ENCODE assay signal across 18 cellular contexts in the genomic region with DNA sequence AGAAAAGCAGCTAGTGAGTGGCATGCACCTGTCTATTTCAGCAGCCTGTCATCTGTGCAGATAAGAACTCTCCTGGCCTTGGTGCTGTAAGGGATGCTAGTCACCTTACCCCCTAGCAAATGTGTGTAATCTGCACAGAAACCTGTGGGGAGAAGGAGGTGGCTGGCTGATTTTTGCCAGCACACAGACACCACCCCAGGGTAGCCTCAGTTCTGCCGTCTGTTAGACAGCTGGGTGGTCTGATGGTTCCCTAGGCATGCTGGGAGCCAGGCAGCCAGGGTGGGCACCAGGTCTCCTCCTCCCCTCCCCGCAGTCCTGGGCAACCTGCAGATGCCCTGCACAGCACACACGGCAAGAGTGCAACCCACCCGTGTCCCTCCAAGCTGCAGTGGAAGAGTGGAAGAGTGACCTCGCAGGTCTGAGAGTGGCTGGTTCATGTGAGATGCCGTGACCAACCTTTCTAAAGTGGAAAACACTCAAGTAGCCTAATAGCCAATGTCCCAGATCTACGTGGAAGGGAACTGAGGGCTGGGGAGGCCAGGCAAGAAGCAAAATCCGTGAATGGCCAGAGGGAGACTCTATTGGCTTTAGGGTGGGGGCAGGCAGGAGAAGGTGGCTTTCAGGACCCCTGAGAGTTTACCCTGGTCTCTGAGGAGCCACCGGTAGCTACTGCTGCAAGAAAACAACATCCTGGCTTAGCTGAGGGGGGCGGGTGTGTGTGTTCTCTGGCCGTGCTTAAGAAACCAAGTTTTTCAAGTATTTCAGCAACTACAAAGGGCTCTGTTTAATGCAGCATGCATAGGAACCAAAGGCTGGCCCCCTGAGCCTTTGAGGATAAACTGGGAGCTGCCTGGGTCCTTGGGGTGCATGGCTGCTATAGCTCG. TPM values are rescaled to one million over a fixed set of nuclear protein-coding genes. Genes with fewer than 3 reads are reported as not detected.
"Had no signal": no experiment of that assay in that cellular context is flagged by ENCODE, and none has a peak within 500 bp of the region (broad histone marks: within the 10 kb centered on the region; RNA-seq: fewer than 3 reads in every experiment).

No MANE protein-coding gene starts in this region.

- H3K4me1 Mint-ChIP-seq: activated naive CD8-positive, alpha-beta T cell treated with anti-CD3 and anti-CD28 coated beads for 36 hours had no signal

- H3K4me3 Mint-ChIP-seq: activated naive CD8-positive, alpha-beta T cell treated with anti-CD3 and anti-CD28 coated beads for 36 hours; activated T-cell treated with anti-CD3 and anti-CD28 coated beads, Interleukin-2, amount 50 U/mL, for 24 hours; naive thymus-derived CD8-positive, alpha-beta T cell; stimulated activated naive CD8-positive, alpha-beta T cell treated with anti-CD3 and anti-CD28 coated beads, Interleukin-15, amount 100 ng/mL, for 72 hours; T-helper 1 cell treated with Interleukin-12 subunit alpha and Interleukin-12 subunit beta and Interleukin-4 antibody, amounts not matched to agents 30 μg/mL and 1 μg/mL, for 36 hours had no signal

- H3K36me3 ChIP-seq: breast epithelium, thyroid gland had no signal

- H3K4me3 ChIP-seq: breast epithelium, mucosa of descending colon, thyroid gland had no signal

- H3K27me3 ChIP-seq: breast epithelium, thyroid gland had no signal

- H3K9me3 Mint-ChIP-seq: activated naive CD8-positive, alpha-beta T cell treated with anti-CD3 and anti-CD28 coated beads for 36 hours; activated T-cell treated with anti-CD3 and anti-CD28 coated beads, Interleukin-2, amount 50 U/mL, for 24 hours; naive thymus-derived CD8-positive, alpha-beta T cell; stimulated activated naive CD8-positive, alpha-beta T cell treated with anti-CD3 and anti-CD28 coated beads, Interleukin-15, amount 100 ng/mL, for 72 hours; T-helper 1 cell treated with Interleukin-12 subunit alpha and Interleukin-12 subunit beta and Interleukin-4 antibody, amounts not matched to agents 30 μg/mL and 1 μg/mL, for 36 hours had no signal

- DNase-seq: activated CD4-positive, alpha-beta T cell treated with anti-CD3 and anti-CD28 coated beads, Interleukin-2, amount 50 U/mL, for 1 hour; activated CD4-positive, CD25-positive, alpha-beta regulatory T cell; activated effector memory CD4-positive, alpha-beta T cell treated with anti-CD3 and anti-CD28 coated beads, Interleukin-2, amount 50 U/mL, for 16 hours; activated naive CD8-positive, alpha-beta T cell treated with anti-CD3 and anti-CD28 coated beads for 36 hours; activated T-cell treated with anti-CD3 and anti-CD28 coated beads, Interleukin-2, amount 50 U/mL, for 24 hours; dermis blood vessel endothelial cell; hippocampal formation; mammary epithelial cell; mucosa of descending colon; naive thymus-derived CD8-positive, alpha-beta T cell; stimulated activated CD4-positive, alpha-beta T cell treated with anti-CD3 and anti-CD28 coated beads, Interleukin-4, amount 100 ng/mL, for 4 hours; stimulated activated naive CD8-positive, alpha-beta T cell treated with anti-CD3 and anti-CD28 coated beads, Interleukin-15, amount 100 ng/mL, for 72 hours; thyroid gland had no signal

- H3K27ac ChIP-seq: breast epithelium, thyroid gland had no signal

- H3K27me3 Mint-ChIP-seq: stimulated activated naive CD8-positive, alpha-beta T cell treated with anti-CD3 and anti-CD28 coated beads, Interleukin-15, amount 100 ng/mL, for 72 hours had no signal

- H3K27ac Mint-ChIP-seq: activated naive CD8-positive, alpha-beta T cell treated with anti-CD3 and anti-CD28 coated beads for 36 hours; activated T-cell treated with anti-CD3 and anti-CD28 coated beads, Interleukin-2, amount 50 U/mL, for 24 hours; T-helper 1 cell treated with Interleukin-12 subunit alpha and Interleukin-12 subunit beta and Interleukin-4 antibody, amounts not matched to agents 30 μg/mL and 1 μg/mL, for 36 hours had no signal

- ATAC-seq: mucosa of descending colon; naive thymus-derived CD8-positive, alpha-beta T cell; stimulated activated naive CD8-positive, alpha-beta T cell treated with anti-CD3 and anti-CD28 coated beads, Interleukin-15, amount 100 ng/mL, for 72 hours had no signal

- H3K9me3 ChIP-seq: breast epithelium, mucosa of descending colon, thyroid gland had no signal

- H3K4me1 ChIP-seq: breast epithelium, thyroid gland had no signal

- H3K36me3 Mint-ChIP-seq: activated naive CD8-positive, alpha-beta T cell treated with anti-CD3 and anti-CD28 coated beads for 36 hours; naive thymus-derived CD8-positive, alpha-beta T cell had no signal

RNA-seq across cellular contexts. Expression of gene TRPM1, which starts 47.3 kb away (rescaled TPM):
- total RNA-seq: activated naive CD8-positive, alpha-beta T cell treated with anti-CD3 and anti-CD28 coated beads for 36 hours; breast epithelium; cerebellum; mammary epithelial cell; mucosa of descending colon; naive thymus-derived CD8-positive, alpha-beta T cell; renal cortical epithelial cell; skeletal muscle tissue; thyroid gland had no signal
- polyA plus RNA-seq: mammary epithelial cell; naive thymus-derived CD8-positive, alpha-beta T cell had no signal
